In genomic region chr16:31430380-31431052, GRCh38 we compare ENCODE assay signal across 2 cellular contexts.
TF ChIP-seq lines count a peak whose summit lies in the region.

No MANE protein-coding gene starts in this region.

TF ChIP-seq in GM23338, 12 proteins besides CTCF, POLR2A, EP300 and RAD21:
- TF ChIP-seq REST (IDR thresholded peaks at IDR 0.05; ENCODE audit: unreplicated experiment) (no peak), ZNF462 (CRISPR knock-in tag; IDR thresholded peaks at IDR 0.05) (no peak), EZH2phosphoT487 (IDR thresholded peaks at IDR 0.05; ENCODE audit: unreplicated experiment) (no peak), NANOG (IDR thresholded peaks at IDR 0.05; ENCODE audit: borderline replicate concordance) (no peak), EZH2 (IDR thresholded peaks at IDR 0.05; ENCODE audit: low read depth, unreplicated experiment) (no peak), ZNF114 (CRISPR knock-in tag; IDR thresholded peaks at IDR 0.05) (no peak), STAT1 (IDR thresholded peaks at IDR 0.05; ENCODE audit: unreplicated experiment) (no peak), POLR2AphosphoS5 (IDR thresholded peaks at IDR 0.05; ENCODE audit: low read depth) (no peak), ZNF331 (CRISPR knock-in tag; IDR thresholded peaks at IDR 0.05; ENCODE audit: low read depth) (no peak), CREB1 (CRISPR knock-in tag; IDR thresholded peaks at IDR 0.05; ENCODE audit: low read depth) (no peak), JUNB (IDR thresholded peaks at IDR 0.05; ENCODE audit: unreplicated experiment) (no peak)
- TF ChIP-seq, protein P1, sequence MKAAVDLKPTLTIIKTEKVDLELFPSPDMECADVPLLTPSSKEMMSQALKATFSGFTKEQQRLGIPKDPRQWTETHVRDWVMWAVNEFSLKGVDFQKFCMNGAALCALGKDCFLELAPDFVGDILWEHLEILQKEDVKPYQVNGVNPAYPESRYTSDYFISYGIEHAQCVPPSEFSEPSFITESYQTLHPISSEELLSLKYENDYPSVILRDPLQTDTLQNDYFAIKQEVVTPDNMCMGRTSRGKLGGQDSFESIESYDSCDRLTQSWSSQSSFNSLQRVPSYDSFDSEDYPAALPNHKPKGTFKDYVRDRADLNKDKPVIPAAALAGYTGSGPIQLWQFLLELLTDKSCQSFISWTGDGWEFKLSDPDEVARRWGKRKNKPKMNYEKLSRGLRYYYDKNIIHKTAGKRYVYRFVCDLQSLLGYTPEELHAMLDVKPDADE (IDR thresholded peaks at IDR 0.05), result no peak

TF ChIP-seq in GM12878, 131 proteins besides CTCF, POLR2A, EP300 and RAD21:
- TF ChIP-seq SMAD5 (IDR thresholded peaks at IDR 0.05; ENCODE audit: low read depth), result no peak
- TF ChIP-seq ZNF622 (IDR thresholded peaks at IDR 0.05), result no peak
- TF ChIP-seq, protein P2, sequence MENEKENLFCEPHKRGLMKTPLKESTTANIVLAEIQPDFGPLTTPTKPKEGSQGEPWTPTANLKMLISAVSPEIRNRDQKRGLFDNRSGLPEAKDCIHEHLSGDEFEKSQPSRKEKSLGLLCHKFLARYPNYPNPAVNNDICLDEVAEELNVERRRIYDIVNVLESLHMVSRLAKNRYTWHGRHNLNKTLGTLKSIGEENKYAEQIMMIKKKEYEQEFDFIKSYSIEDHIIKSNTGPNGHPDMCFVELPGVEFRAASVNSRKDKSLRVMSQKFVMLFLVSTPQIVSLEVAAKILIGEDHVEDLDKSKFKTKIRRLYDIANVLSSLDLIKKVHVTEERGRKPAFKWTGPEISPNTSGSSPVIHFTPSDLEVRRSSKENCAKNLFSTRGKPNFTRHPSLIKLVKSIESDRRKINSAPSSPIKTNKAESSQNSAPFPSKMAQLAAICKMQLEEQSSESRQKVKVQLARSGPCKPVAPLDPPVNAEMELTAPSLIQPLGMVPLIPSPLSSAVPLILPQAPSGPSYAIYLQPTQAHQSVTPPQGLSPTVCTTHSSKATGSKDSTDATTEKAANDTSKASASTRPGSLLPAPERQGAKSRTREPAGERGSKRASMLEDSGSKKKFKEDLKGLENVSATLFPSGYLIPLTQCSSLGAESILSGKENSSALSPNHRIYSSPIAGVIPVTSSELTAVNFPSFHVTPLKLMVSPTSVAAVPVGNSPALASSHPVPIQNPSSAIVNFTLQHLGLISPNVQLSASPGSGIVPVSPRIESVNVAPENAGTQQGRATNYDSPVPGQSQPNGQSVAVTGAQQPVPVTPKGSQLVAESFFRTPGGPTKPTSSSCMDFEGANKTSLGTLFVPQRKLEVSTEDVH (IDR thresholded peaks at IDR 0.05; ENCODE audit: low read depth, partially characterized antibody), result no peak
- TF ChIP-seq GATAD2B (conservative IDR thresholded peaks at IDR 0.05; ENCODE audit: low read depth), result no peak
- no peak for TF ChIP-seq BCL11A (IDR thresholded peaks at IDR 0.05; ENCODE audit: low read depth, low read length)
- TF ChIP-seq MEF2A (IDR thresholded peaks at IDR 0.05; ENCODE audit: insufficient read depth, low read depth, low read length), result no peak
- no peak for TF ChIP-seq MTA3 (IDR thresholded peaks at IDR 0.05; ENCODE audit: borderline replicate concordance, low read length)
- no peak for TF ChIP-seq SIX5 (IDR thresholded peaks at IDR 0.05; ENCODE audit: low read depth, low read length, severe bottlenecking)
- no peak for TF ChIP-seq CHD1 (IDR thresholded peaks at IDR 0.05; ENCODE audit: low read depth, low read length)
- TF ChIP-seq EGR1 (IDR thresholded peaks at IDR 0.05; ENCODE audit: borderline replicate concordance in 1 of 2, low read depth in 2 of 2, low read length in 2 of 2), result no peak
- TF ChIP-seq SMC3 (IDR thresholded peaks at IDR 0.05; ENCODE audit: borderline replicate concordance, low read length), result no peak
- no peak for TF ChIP-seq ATF7 (IDR thresholded peaks at IDR 0.05; ENCODE audit: low read depth)
- no peak for TF ChIP-seq TCF3 (IDR thresholded peaks at IDR 0.05; ENCODE audit: borderline replicate concordance, insufficient read depth, low read depth, low read length)
- no peak for TF ChIP-seq BHLHE40 (IDR thresholded peaks at IDR 0.05; ENCODE audit: borderline replicate concordance in 1 of 2, low read depth in 2 of 2, low read length in 1 of 2)
- no peak for TF ChIP-seq EZH2 (IDR thresholded peaks at IDR 0.05; ENCODE audit: borderline replicate concordance, control insufficient read depth, low read depth, low read length)
- no peak for TF ChIP-seq HDAC2 (IDR thresholded peaks at IDR 0.05)
- no peak for TF ChIP-seq NR2C2 (IDR thresholded peaks at IDR 0.05; ENCODE audit: borderline replicate concordance, control insufficient read depth, insufficient read length, low read depth)
